7 cellular contexts compared by ENCODE assay signal in genomic region chr1:152459596-152460528, GRCh38. TPM values are rescaled to one million over a fixed set of nuclear protein-coding genes. Genes with fewer than 3 reads are reported as not detected.
DNase-seq lines count a peak whose midpoint lies in the region; ATAC-seq and TF ChIP-seq lines count a peak whose summit lies in the region.

No MANE protein-coding gene starts in this region.

- TF ChIP-seq CTCF in adrenal gland (IDR thresholded peaks at IDR 0.05) = peak; percentile 41 to 74 (median 58)

- H3K4me3 ChIP-seq in adrenal gland = no peak overlapping the region

- H3K4me1 ChIP-seq in adrenal gland (replicated peaks in 1 of 2) = peaks cover 0 to 6% of the 10 kb centered on the region in 2 donors

- TF ChIP-seq POLR2A in adrenal gland (IDR thresholded peaks at IDR 0.05) = no peak

- 34 to 57% (median 40%) methylated on average over 8 of the region's 8 CpGs for WGBS in adrenal gland, 4 donors

- H3K36me3 ChIP-seq in adrenal gland (replicated peaks in 1 of 2) = no peaks in the 10 kb centered on the region

- intact Hi-C loops in adrenal gland (cut with DNase I) = loop anchor here in 1 of 2 donors (5.0 kb wide), 2 partner anchors 273 to 318 kb away; no protein-coding TSS in a partner anchor

- H3K9me3 ChIP-seq in adrenal gland (replicated peaks in 1 of 3) = no peaks in the 10 kb centered on the region

- no peak overlapping the region for H3K27ac ChIP-seq in adrenal gland

- peak; percentile 93 for ATAC-seq in GM21447 (IDR thresholded peaks at IDR 0.05; ENCODE audit: unreplicated experiment)

- DNase-seq in GF-D8 (lab: John Stamatoyannopoulos, UW) (peak; percentile 21), HUDEP-2 (lab: John Stamatoyannopoulos, UW; ENCODE audit: unreplicated experiment in 76 of 76) (peak in 63 of 76 experiments; percentile 6 to 78 (median 47)), T follicular helper cell (ENCODE audit: low read depth) (peak; percentile 62), adrenal gland (peak; percentile 41 to 79 (median 73)), iPS DF 4.7 (ENCODE audit: extremely low read depth, low spot score) (peak; percentile 41)
- DNase-seq in stimulated activated CD4-positive, alpha-beta T cell treated with anti-CD3 and anti-CD28 coated beads, Interleukin-15, amount 100 ng/mL, for 24 hours = peak; percentile 85

- no peaks in the 10 kb centered on the region for H3K27me3 ChIP-seq in adrenal gland

RNA-seq across cellular contexts. Expression of gene CRNN, which starts 45.8 kb away (rescaled TPM):
- not detected for total RNA-seq in adrenal gland
- polyA plus RNA-seq in adrenal gland = 1 to 10 TPM in 2 of 3 donors, not detected in 1; 1.0 to 2.1 TPM

RNA-seq across cellular contexts. Expression of gene LCE5A, which starts 50.7 kb away (rescaled TPM):
- total RNA-seq in adrenal gland = not detected
- polyA plus RNA-seq in adrenal gland = not detected

RNA-seq across cellular contexts. Expression of gene CRCT1, which starts 54.4 kb away (rescaled TPM):
- not detected for total RNA-seq in adrenal gland
- polyA plus RNA-seq in adrenal gland = not detected

Comparison
In these comparisons a context has a peak if more than half of its experiments do, and no peak if none do; other contexts are left out.
1. DNase-seq: peak in every context shown above with its lines; median percentile 85 in stimulated activated CD4-positive, alpha-beta T cell treated with anti-CD3 and anti-CD28 coated beads, Interleukin-15, amount 100 ng/mL, for 24 hours; 73 in adrenal gland; 62 in T follicular helper cell; 47 in HUDEP-2; 41 in iPS DF 4.7; 21 in GF-D8.